In genomic region chr5:124575731-124576130, GRCh38 we compare ENCODE assay signal across 17 cellular contexts.
DNase-seq lines count a peak whose midpoint lies in the region; ATAC-seq, FAIRE-seq and TF ChIP-seq lines count a peak whose summit lies in the region.
"Had no signal": no experiment of that assay in that cellular context is flagged by ENCODE, and none has a peak within 500 bp of the region (broad histone marks: within the 10 kb centered on the region; RNA-seq: fewer than 3 reads in every experiment).

No MANE protein-coding gene starts in this region.

- H3F3A ChIP-seq in neural progenitor cell (ENCODE audit: low read depth): peaks cover 40% of the 10 kb centered on the region

- no peak for ATAC-seq in GM12878
- ATAC-seq: HCT116 had no signal

- POLR2A ChIA-PET in HEK293 (lab: Yijun Ruan, JAX) (no interaction called here), GM12878 (lab: Charles Lee) (no interaction called here)

- no peak overlapping the region for H3K4me3 ChIP-seq in HEK293 (ENCODE audit: low read depth, low read length)
- H3K4me3 ChIP-seq in GM12878: no peak overlapping the region
- no peak overlapping the region for H3K4me3 ChIP-seq in neural progenitor cell
- H3K4me3 ChIP-seq: BLaER1 treated with 17β-estradiol and CSF1 and Interleukin-3, amounts not matched to agents 10 nM and 100 nM; GM23248 had no signal

- intact Hi-C loops in GM12878 (cut with micrococcal nuclease; ENCODE audit: unreplicated experiment): no loop called here

- no peaks in the 10 kb centered on the region for H3K9me3 ChIP-seq in HEK293 (ENCODE audit: control insufficient read depth, insufficient read depth, low read depth, low read length)
- H3K9me3 ChIP-seq in GM12878 (replicated peaks; ENCODE audit: control insufficient read depth, insufficient read depth, low read length): no peaks in the 10 kb centered on the region; the same call in 2 of the 3 replicates
- no peaks in the 10 kb centered on the region for H3K9me3 ChIP-seq in neural progenitor cell (ENCODE audit: low read depth)
- H3K9me3 ChIP-seq: BLaER1 treated with 17β-estradiol and CSF1 and Interleukin-3, amounts not matched to agents 10 nM and 100 nM had no signal

- no peak for TF ChIP-seq RAD21 in GM12878 (IDR thresholded peaks at IDR 0.05; ENCODE audit: insufficient read depth, low read depth, low read length)

- no peak for DNase-seq in GM12878 (ENCODE audit: low read depth, low spot score)
- DNase-seq in glutamatergic neuron: no peak
- no peak for DNase-seq in neural progenitor cell (ENCODE audit: low spot score)
- DNase-seq in NCI-H187 treated with DMSO at 0.1 percent for 48 hours (lab: John Stamatoyannopoulos, UW): no peak
- no peak for DNase-seq in C1 segment of cervical spinal cord (lab: John Stamatoyannopoulos, UW)
- DNase-seq in stimulated activated CD4-positive, alpha-beta T cell treated with anti-CD3 and anti-CD28 coated beads, Interleukin-4, amount 100 ng/mL, for 4 hours: no peak
- DNase-seq in erythroblast (lab: John Stamatoyannopoulos, UW): no peak
- DNase-seq: ACHN; Calu3; CD4-positive, alpha-beta T cell; DMS 273 treated with DMSO at 0.1 percent for 48 hours; GM23248 had no signal

- H3K79me2 ChIP-seq in GM12878 (ENCODE audit: control insufficient read depth, insufficient read depth, low read length) (no peaks in the 10 kb centered on the region), neural progenitor cell (ENCODE audit: low read depth) (no peaks in the 10 kb centered on the region)

- H3K4me1 Mint-ChIP-seq in glutamatergic neuron (ENCODE audit: low read depth, unreplicated experiment): peaks cover 32% of the 10 kb centered on the region
- H3K4me1 Mint-ChIP-seq in neural progenitor cell: peaks cover 76% of the 10 kb centered on the region

- peaks cover 3% of the 10 kb centered on the region for H3K9me3 Mint-ChIP-seq in glutamatergic neuron (ENCODE audit: unreplicated experiment)
- peaks cover 3% of the 10 kb centered on the region for H3K9me3 Mint-ChIP-seq in neural progenitor cell
- H3K9me3 Mint-ChIP-seq: CD4-positive, alpha-beta T cell had no signal

- no peak overlapping the region for H3K27ac Mint-ChIP-seq in glutamatergic neuron (ENCODE audit: unreplicated experiment)
- H3K27ac Mint-ChIP-seq in neural progenitor cell: peak overlapping the region; percentile 95
- H3K27ac Mint-ChIP-seq: CD4-positive, alpha-beta T cell had no signal

- in situ Hi-C loops in GM12878 (cut with MboI): no loop called here

- H3K9ac ChIP-seq in GM12878 (ENCODE audit: control insufficient read depth, insufficient read depth, low read length) (no peak overlapping the region), neural progenitor cell (no peak overlapping the region)
- H3K9ac ChIP-seq: BLaER1 treated with 17β-estradiol and CSF1 and Interleukin-3, amounts not matched to agents 10 nM and 100 nM; GM23248 had no signal

- H4K20me1 ChIP-seq in GM12878 (ENCODE audit: control insufficient read depth, insufficient read depth) (no peaks in the 10 kb centered on the region), neural progenitor cell (ENCODE audit: low read depth) (no peaks in the 10 kb centered on the region)
- H4K20me1 ChIP-seq: BLaER1 treated with 17β-estradiol and CSF1 and Interleukin-3, amounts not matched to agents 10 nM and 100 nM had no signal

- peaks cover 7% of the 10 kb centered on the region for H3K27me3 Mint-ChIP-seq in glutamatergic neuron (ENCODE audit: unreplicated experiment)
- peaks cover 6% of the 10 kb centered on the region for H3K27me3 Mint-ChIP-seq in neural progenitor cell (ENCODE audit: insufficient read depth, low read depth)
- H3K27me3 Mint-ChIP-seq: CD4-positive, alpha-beta T cell had no signal

- WGBS in GM12878 (ENCODE audit: insufficient coverage, insufficient replicate concordance, low lambda C conversion rate, missing lambda C conversion rate): 51% methylated on average over 7 of the region's 7 CpGs

- no peak overlapping the region for H3K27ac ChIP-seq in HEK293 (ENCODE audit: extremely low read depth, low read depth, low read length)
- H3K27ac ChIP-seq in GM12878 (ENCODE audit: control insufficient read depth, insufficient read depth): no peak overlapping the region
- H3K27ac ChIP-seq in neural progenitor cell: no peak overlapping the region
- H3K27ac ChIP-seq: BLaER1 treated with 17β-estradiol and CSF1 and Interleukin-3, amounts not matched to agents 10 nM and 100 nM; GM23248 had no signal

- FAIRE-seq in GM12878 (lab: Jason Lieb, UNC): peak; percentile 35
- FAIRE-seq: GM18507, H54 had no signal

- no peak for TF ChIP-seq EP300 in GM12878 (IDR thresholded peaks at IDR 0.05; ENCODE audit: borderline replicate concordance in 1 of 2, control insufficient read depth in 1 of 2, low read depth in 2 of 2, low read length in 2 of 2)

- H3K27me3 ChIP-seq in GM12878 (replicated peaks in 1 of 2; ENCODE audit: control insufficient read depth in 2 of 2, insufficient read depth in 2 of 2, low read length in 1 of 2): peaks cover 0 to 2% of the 10 kb centered on the region in 2 experiments; a peak in 2 of 4 replicates
- H3K27me3 ChIP-seq in neural progenitor cell: no peaks in the 10 kb centered on the region
- H3K27me3 ChIP-seq: BLaER1 treated with 17β-estradiol and CSF1 and Interleukin-3, amounts not matched to agents 10 nM and 100 nM had no signal

- RAD21 ChIA-PET in GM12878 (lab: Charles Lee; ENCODE audit: unreplicated experiment): interaction anchor here (0.6 kb wide), 1 partner anchor 175 kb away, joined by 4 read pairs; no protein-coding TSS in a partner anchor

- H3K4me3 Mint-ChIP-seq in glutamatergic neuron (ENCODE audit: unreplicated experiment) (peak overlapping the region; percentile 12), neural progenitor cell (no peak overlapping the region)
- H3K4me3 Mint-ChIP-seq: CD4-positive, alpha-beta T cell had no signal

- H3K36me3 ChIP-seq in HEK293 (ENCODE audit: control insufficient read depth in 2 of 2, insufficient read depth in 1 of 2, low read length in 2 of 2): no peaks in the 10 kb centered on the region
- no peaks in the 10 kb centered on the region for H3K36me3 ChIP-seq in GM12878 (ENCODE audit: control insufficient read depth in 2 of 2, insufficient read depth in 2 of 2, low read length in 1 of 2)
- H3K36me3 ChIP-seq in neural progenitor cell: no peaks in the 10 kb centered on the region
- H3K36me3 ChIP-seq: BLaER1 treated with 17β-estradiol and CSF1 and Interleukin-3, amounts not matched to agents 10 nM and 100 nM had no signal

- H3K4me1 ChIP-seq in HEK293 (ENCODE audit: control insufficient read depth, insufficient read depth, low read length) (peaks cover 17% of the 10 kb centered on the region), GM12878 (ENCODE audit: control insufficient read depth, insufficient read depth, low read length) (peaks cover 4% of the 10 kb centered on the region; the same call in 1 of the 2 replicates), neural progenitor cell (peaks cover 64% of the 10 kb centered on the region)

- H2AFZ ChIP-seq in GM12878 (ENCODE audit: control insufficient read depth, low read depth, low read length): no peak overlapping the region
- H2AFZ ChIP-seq in neural progenitor cell (replicated peaks): no peak overlapping the region
- H2AFZ ChIP-seq: GM23248 had no signal

- TF ChIP-seq POLR2A in GM12878 (IDR thresholded peaks at IDR 0.05; ENCODE audit: low read depth, low read length): no peak
- TF ChIP-seq POLR2A in erythroblast (IDR thresholded peaks at IDR 0.05; ENCODE audit: low read length): no peak

- CTCF ChIA-PET in HEK293 (lab: Yijun Ruan, JAX) (interaction anchor here (0.6 to 1.5 kb wide), 2 partner anchors 52 to 123 kb away, joined by 3 to 4 read pairs; no protein-coding TSS in a partner anchor), GM12878 (lab: Yijun Ruan, JAX) (interaction anchor here (0.6 to 1.1 kb wide), 2 partner anchors 71 to 675 kb away, joined by 3 to 4 read pairs; no protein-coding TSS in a partner anchor)

- no TSS peak for BruUV-seq in GM12878 (replicated peaks; lab: Mats Ljungman, UMichigan)

- SMC1A ChIA-PET in GM12878 (lab: Charles Lee; ENCODE audit: uncharacterized antibody, unreplicated experiment): interaction anchor here (1.3 kb wide), 1 partner anchor 27 kb away, joined by 4 read pairs; no protein-coding TSS in a partner anchor

- no peak for TF ChIP-seq CTCF in HEK293 (tag by site-specific recombination; IDR thresholded peaks at IDR 0.05)
- no peak for TF ChIP-seq CTCF in GM12878 (IDR thresholded peaks at IDR 0.05 in 2 of 3, conservative IDR thresholded peaks at IDR 0.05 in 1 of 3; ENCODE audit: control insufficient read depth in 2 of 3, extremely low read depth in 1 of 3, insufficient read depth in 1 of 3, low read depth in 3 of 3, low read length in 3 of 3)
- TF ChIP-seq CTCF in glutamatergic neuron (IDR thresholded peaks at IDR 0.05; ENCODE audit: partially characterized antibody, unreplicated experiment): no peak
- TF ChIP-seq CTCF in neural progenitor cell (IDR thresholded peaks at IDR 0.05): no peak

- H3K4me2 ChIP-seq in GM12878 (ENCODE audit: control insufficient read depth, insufficient read depth) (no peak overlapping the region), neural progenitor cell (peak overlapping the region; percentile 66)
- H3K4me2 ChIP-seq: BLaER1 treated with 17β-estradiol and CSF1 and Interleukin-3, amounts not matched to agents 10 nM and 100 nM had no signal

- no peaks in the 10 kb centered on the region for H3K36me3 Mint-ChIP-seq in glutamatergic neuron (ENCODE audit: unreplicated experiment)
- peaks cover 2% of the 10 kb centered on the region for H3K36me3 Mint-ChIP-seq in neural progenitor cell

TF ChIP-seq in GM12878, 131 proteins besides CTCF, POLR2A, EP300 and RAD21:
- no peak for TF ChIP-seq IRF3 (IDR thresholded peaks at IDR 0.05)
- no peak for TF ChIP-seq MYB (IDR thresholded peaks at IDR 0.05; ENCODE audit: borderline replicate concordance, low read depth, low read length)
- TF ChIP-seq POLR2AphosphoS5 (IDR thresholded peaks at IDR 0.05; ENCODE audit: low read length): no peak
- TF ChIP-seq CEBPB (IDR thresholded peaks at IDR 0.05; ENCODE audit: borderline replicate concordance in 1 of 2, low read depth in 2 of 2, low read length in 2 of 2): no peak
- TF ChIP-seq CHD1 (IDR thresholded peaks at IDR 0.05; ENCODE audit: low read depth, low read length): no peak
